In genomic region chr5:66248874-66249273, GRCh38 we compare ENCODE assay signal across 10 cellular contexts.
"Had no signal": no experiment of that assay in that cellular context is flagged by ENCODE, and none has a peak within 500 bp of the region (broad histone marks: within the 10 kb centered on the region; RNA-seq: fewer than 3 reads in every experiment).

No MANE protein-coding gene starts in this region.

- DNase-seq: H9, HCEC 1CT, HFFc6, KG1 had no signal

- H3K4me3 ChIP-seq: GM23338, K562 had no signal

- H3K9me3 Mint-ChIP-seq: GM23338, H9, HFFc6 had no signal

- H3K27ac Mint-ChIP-seq: GM23338, H9, HFFc6 had no signal

- ATAC-seq: GM23338, HepG2, K562 had no signal

- H3K4me3 Mint-ChIP-seq: GM23338, H9, HFFc6 had no signal

- H3K27ac ChIP-seq: HL-60 had no signal

- FAIRE-seq: H1, H54, HepG2, K562 had no signal
